Comparison of ENCODE assay signal across 8 cellular contexts in the genomic region with DNA sequence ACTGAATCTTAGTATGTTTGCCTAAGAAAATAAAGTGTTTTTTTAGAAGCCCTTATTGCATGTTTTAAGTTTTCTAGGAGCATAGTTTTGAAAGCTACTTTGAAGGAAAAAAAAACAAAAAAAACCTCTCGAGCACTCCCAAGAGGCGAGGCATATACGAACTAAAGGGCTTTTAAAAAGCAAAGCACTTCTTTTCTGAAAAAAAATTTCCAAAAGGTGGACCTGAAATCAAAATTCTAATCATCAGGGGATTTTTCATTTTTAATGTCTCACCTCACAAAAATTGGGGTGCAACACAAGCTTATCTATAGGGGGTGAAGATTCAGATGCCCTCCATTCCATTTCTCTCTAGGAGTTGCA. TPM values are rescaled to one million over a fixed set of nuclear protein-coding genes. Genes with fewer than 3 reads are reported as not detected.
DNase-seq lines count a peak whose midpoint lies in the region; ATAC-seq and TF ChIP-seq lines count a peak whose summit lies in the region.

No MANE protein-coding gene starts in this region.

- dilution Hi-C loops in IMR-90 (cut with HindIII; ENCODE audit: low sequenced_read_pairs, unreplicated experiment): no loop called here

- H3K4me2 ChIP-seq in IMR-90 (ENCODE audit: low read depth, low read length): peak overlapping the region; percentile 76

- peak overlapping the region; percentile 86 for H3K27ac ChIP-seq in CD4-positive, alpha-beta T cell (ENCODE audit: low read depth, low read length)
- H3K27ac ChIP-seq in IMR-90 (ENCODE audit: insufficient read depth, low read length): peak overlapping the region; percentile 96

- H4K5ac ChIP-seq in IMR-90 (ENCODE audit: low read depth, low read length): peak overlapping the region; percentile 55; the same call in 1 of the 2 replicates

- peak overlapping the region; percentile 65 for H3K14ac ChIP-seq in IMR-90 (replicated peaks; ENCODE audit: low read depth, low read length)

- H3K27me3 ChIP-seq in CD4-positive, alpha-beta T cell (ENCODE audit: control insufficient read depth, insufficient read depth, low read length): no peaks in the 10 kb centered on the region
- no peaks in the 10 kb centered on the region for H3K27me3 ChIP-seq in IMR-90 (ENCODE audit: control insufficient read depth, insufficient read depth, low read length)

- peak overlapping the region; percentile 70 for H2BK120ac ChIP-seq in IMR-90 (ENCODE audit: low read depth, low read length)

- CTCF ChIA-PET in CD4-positive, alpha-beta T cell (lab: Charles Lee): interaction anchor here (0.8 to 4.0 kb wide), 3 partner anchors 12 to 299 kb away, joined by 3 to 16 read pairs (median 3); no protein-coding TSS in a partner anchor
- CTCF ChIA-PET in IMR-90 (lab: Yijun Ruan, JAX): interaction anchor here (0.7 to 1.3 kb wide), 3 partner anchors 12 to 294 kb away, joined by 3 read pairs; no protein-coding TSS in a partner anchor

- peaks cover 14 to 31% of the 10 kb centered on the region in 2 experiments for H3K79me1 ChIP-seq in IMR-90 (ENCODE audit: low read depth in 1 of 2, low read length in 2 of 2)

- peak overlapping the region; percentile 94 for H3K9ac ChIP-seq in IMR-90 (ENCODE audit: low read depth, low read length)

- H2AK9ac ChIP-seq in IMR-90 (replicated peaks; ENCODE audit: low read depth, low read length, poor library complexity): peak overlapping the region; percentile 65

- H3K56ac ChIP-seq in IMR-90 (ENCODE audit: extremely low read depth, insufficient read depth, low read length): peak overlapping the region; percentile 81

- H3K36me3 ChIP-seq in IMR-90 (ENCODE audit: control insufficient read depth, insufficient read depth, low read length): peaks cover 4% of the 10 kb centered on the region; the same call in 1 of the 2 replicates

- H2AFZ ChIP-seq in IMR-90 (replicated peaks; ENCODE audit: low read length, poor library complexity): peak overlapping the region; percentile 98

- H3K23ac ChIP-seq in IMR-90 (ENCODE audit: low read depth, low read length): peak overlapping the region; percentile 94

- peak overlapping the region; percentile 95 for H2BK5ac ChIP-seq in IMR-90 (ENCODE audit: low read depth, low read length, poor library complexity, severe bottlenecking)

- H2BK20ac ChIP-seq in IMR-90 (ENCODE audit: low read depth, low read length): no peak overlapping the region

- peaks cover 50% of the 10 kb centered on the region for H3K36me3 Mint-ChIP-seq in CD4-positive, alpha-beta T cell (ENCODE audit: low read depth)
- peaks cover 13 to 24% of the 10 kb centered on the region in 2 donors for H3K36me3 Mint-ChIP-seq in naive B cell

- H3K4me1 Mint-ChIP-seq in CD4-positive, alpha-beta T cell (ENCODE audit: low read depth): peaks cover 54% of the 10 kb centered on the region
- H3K4me1 Mint-ChIP-seq in naive B cell: peaks cover 29 to 35% (median 33%) of the 10 kb centered on the region in 3 donors

- DNase-seq in CD4-positive, alpha-beta T cell: no peak
- DNase-seq in IMR-90 (no peak), choroid plexus epithelial cell (ENCODE audit: low read depth) (peak; percentile 20), naive B cell (no peak), germinal center (ENCODE audit: low spot score) (no peak), NCI-H2227 (lab: John Stamatoyannopoulos, UW; ENCODE audit: unreplicated experiment) (no peak), NCI-H1105 (lab: John Stamatoyannopoulos, UW) (no peak)

- POLR2A ChIA-PET in CD4-positive, alpha-beta T cell (lab: Charles Lee): interaction anchor here (0.6 to 2.3 kb wide), 7 partner anchors 18 to 534 kb away, joined by 3 to 11 read pairs (median 5); a partner anchor contains a TSS
- POLR2A ChIA-PET in IMR-90 (lab: Charles Lee; ENCODE audit: unreplicated experiment): no interaction called here

- H3K4ac ChIP-seq in IMR-90 (ENCODE audit: low read depth, low read length): peak overlapping the region; percentile 64

- H3K18ac ChIP-seq in IMR-90 (ENCODE audit: low read depth, low read length): peak overlapping the region; percentile 76

- H3K4me1 ChIP-seq in IMR-90 (ENCODE audit: control insufficient read depth, insufficient read depth, low read length): no peaks in the 10 kb centered on the region; the same call in 1 of the 2 replicates

- TF ChIP-seq RAD21 in IMR-90 (IDR thresholded peaks at IDR 0.05; ENCODE audit: low read length): no peak

- peak overlapping the region; percentile 100 for H3K4me3 Mint-ChIP-seq in CD4-positive, alpha-beta T cell
- peak overlapping the region; percentile 92 to 99 (median 98) for H3K4me3 Mint-ChIP-seq in naive B cell

- no peak for TF ChIP-seq POLR2A in IMR-90 (IDR thresholded peaks at IDR 0.05; ENCODE audit: low read depth, low read length)

- no TSS peak for BruUV-seq in IMR-90 (replicated peaks; lab: Mats Ljungman, UMichigan)

- in situ Hi-C loops in IMR-90 (cut with MboI; ENCODE audit: low sequenced_read_pairs): loop anchor here (10.0 kb wide), 1 partner anchor 783 kb away; no protein-coding TSS in a partner anchor

- no peaks in the 10 kb centered on the region for H3K27me3 Mint-ChIP-seq in CD4-positive, alpha-beta T cell
- no peaks in the 10 kb centered on the region for H3K27me3 Mint-ChIP-seq in naive B cell

- H2AK5ac ChIP-seq in IMR-90 (ENCODE audit: low read depth, low read length): peak overlapping the region; percentile 15; the same call in 1 of the 2 replicates

- H4K20me1 ChIP-seq in IMR-90 (ENCODE audit: insufficient read depth, low read length): no peaks in the 10 kb centered on the region

- peak overlapping the region; percentile 91 to 97; a peak in 3 of 4 replicates for H4K8ac ChIP-seq in IMR-90 (ENCODE audit: low read depth in 2 of 2, low read length in 2 of 2)

- no peaks in the 10 kb centered on the region for H3K9me1 ChIP-seq in IMR-90 (ENCODE audit: insufficient read depth, low read length)

- H3K27ac Mint-ChIP-seq in CD4-positive, alpha-beta T cell: peak overlapping the region; percentile 96
- peak overlapping the region; percentile 96 to 99 (median 97) for H3K27ac Mint-ChIP-seq in naive B cell

- WGBS in IMR-90 (ENCODE audit: extremely low coverage in 2 of 2, insufficient read length in 1 of 2), 2 experiments: no CpG with 5 or more reads among the region's 3 CpGs

- H3K9me3 ChIP-seq in CD4-positive, alpha-beta T cell (ENCODE audit: control insufficient read depth, low read length): no peaks in the 10 kb centered on the region
- no peaks in the 10 kb centered on the region for H3K9me3 ChIP-seq in IMR-90 (ENCODE audit: control insufficient read depth, insufficient read depth, low read length)

- TF ChIP-seq CTCF in CD4-positive, alpha-beta T cell (IDR thresholded peaks at IDR 0.05): peak; percentile 47
- peak; percentile 19; the same call in 1 of the 2 replicates for TF ChIP-seq CTCF in IMR-90 (conservative IDR thresholded peaks at IDR 0.05; ENCODE audit: low read depth, low read length)
- TF ChIP-seq CTCF in choroid plexus epithelial cell (conservative IDR thresholded peaks at IDR 0.05; ENCODE audit: low read depth, low read length): peak; percentile 35

- H3K9me3 Mint-ChIP-seq in CD4-positive, alpha-beta T cell: no peaks in the 10 kb centered on the region
- no peaks in the 10 kb centered on the region for H3K9me3 Mint-ChIP-seq in naive B cell

- intact Hi-C loops in CD4-positive, alpha-beta T cell (cut with DNase I, micrococcal nuclease): loop anchor here (2.0 to 10.0 kb wide), 6 partner anchors 19 to 791 kb away; a partner anchor contains a TSS
- intact Hi-C loops in IMR-90 (cut with micrococcal nuclease): loop anchor here (5.0 to 10.0 kb wide), 2 partner anchors 796 to 1013 kb away; a partner anchor contains a TSS

- peak; percentile 4 for ATAC-seq in CD4-positive, alpha-beta T cell (ENCODE audit: poor library complexity)
- ATAC-seq in IMR-90 (ENCODE audit: low read depth): peak; percentile 2
- no peak for ATAC-seq in naive B cell (ENCODE audit: low read depth in 2 of 2)
- no peak for ATAC-seq in HG03039 (IDR thresholded peaks at IDR 0.05; ENCODE audit: unreplicated experiment)

- peak overlapping the region; percentile 97 for H4K91ac ChIP-seq in IMR-90 (ENCODE audit: insufficient read depth, low read depth, low read length)

- H3K4me3 ChIP-seq in IMR-90 (ENCODE audit: insufficient read depth, low read depth, low read length) (peak overlapping the region; percentile 90), choroid plexus epithelial cell (ENCODE audit: low read depth, low read length) (peak overlapping the region; percentile 88)

- H2BK15ac ChIP-seq in IMR-90 (ENCODE audit: low read depth, low read length): peak overlapping the region; percentile 99; the same call in 2 of the 3 replicates

TF ChIP-seq in IMR-90, 13 proteins besides CTCF, POLR2A, EP300 and RAD21:
- TF ChIP-seq MAFK (IDR thresholded peaks at IDR 0.05; ENCODE audit: low read depth, low read length): no peak
TF ChIP-seq in IMR-90: peak in this region for 0.

RNA-seq across cellular contexts. Expression of a gene that starts 0.6 kb away (rescaled TPM):
- 10 to 100 TPM in 1 of 2 experiments, 1 to 10 TPM in 1; 7.7 to 11.7 TPM for total RNA-seq in CD4-positive, alpha-beta T cell
- 4.1 and 11.9 TPM in 2 replicates for total RNA-seq in IMR-90 (2012; rRNA removed)
- polyA plus RNA-seq in IMR-90 (2012; rRNA removed) (3.3 and 4.7 TPM in 2 replicates), naive B cell (ENCODE audit: low read depth in 6 of 6) (1 to 10 TPM; 5.8 to 9.1 (median 7.2) TPM)
- polyA plus RNA-seq in IMR-90 (2012; cell fraction: cytosol; rRNA removed): 0.21 and 0.22 TPM in 2 replicates
- polyA plus RNA-seq in IMR-90 (2012; cell fraction: nucleus; rRNA removed; ENCODE audit: low replicate concordance): 0.66 and 6.6 TPM in 2 replicates

RNA-seq across cellular contexts. Expression of a gene that starts 0.7 kb away (rescaled TPM):
- total RNA-seq in CD4-positive, alpha-beta T cell: 10 to 100 TPM; 23.4 to 26.5 TPM
- total RNA-seq in IMR-90 (2012; rRNA removed): 13.6 TPM in 2 replicates
- polyA plus RNA-seq in IMR-90 (2012; rRNA removed) (3.9 and 7.1 TPM in 2 replicates), naive B cell (ENCODE audit: low read depth in 6 of 6) (10 to 100 TPM in 5 of 6 donors, 1 to 10 TPM in 1; 9.7 to 26.7 (median 16.6) TPM)
- polyA plus RNA-seq in IMR-90 (2012; cell fraction: cytosol; rRNA removed): 0.46 and 1.6 TPM in 2 replicates
- 0.44 and 4.0 TPM in 2 replicates for polyA plus RNA-seq in IMR-90 (2012; cell fraction: nucleus; rRNA removed; ENCODE audit: low replicate concordance)

Comparison
In these comparisons a context has a peak if more than half of its experiments do, and no peak if none do; other contexts are left out.
1. ATAC-seq: peak in CD4-positive, alpha-beta T cell (single experiment) and IMR-90 (single experiment); none in naive B cell (0 of 2) and HG03039 (single experiment).
2. Peak in every context shown above with its lines, with median percentiles within 50 percentile points of each other: CTCF ChIP-seq.